ENCODE assay signal across 18 cellular contexts in the genomic region with DNA sequence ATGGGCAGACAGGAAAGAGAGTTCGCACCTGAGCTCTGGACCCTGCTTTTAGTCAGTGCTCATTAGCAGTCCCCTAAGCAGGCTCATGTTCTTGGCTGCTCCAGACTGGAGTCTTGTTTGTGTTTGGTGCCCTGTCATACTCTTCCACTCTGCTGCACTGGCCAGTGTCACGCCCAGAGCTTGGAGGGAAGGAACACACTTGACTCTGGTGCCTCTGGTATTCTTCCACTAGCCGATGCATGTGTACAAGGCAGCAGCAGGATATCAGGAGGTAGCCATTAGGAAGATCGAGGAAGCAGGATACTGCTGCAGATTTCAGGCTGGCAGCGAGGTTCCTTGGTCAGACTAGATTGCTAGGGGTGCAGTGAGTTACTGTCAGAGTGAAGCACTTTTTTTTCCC.
DNase-seq lines count a peak whose midpoint lies in the region; ATAC-seq and TF ChIP-seq lines count a peak whose summit lies in the region.
"Had no signal": no experiment of that assay in that cellular context is flagged by ENCODE, and none has a peak within 500 bp of the region (broad histone marks: within the 10 kb centered on the region; RNA-seq: fewer than 3 reads in every experiment).

No MANE protein-coding gene starts in this region.

- no peak overlapping the region for H3K4me3 ChIP-seq in upper lobe of right lung
- H3K4me3 ChIP-seq: BLaER1 treated with 17β-estradiol and CSF1 and Interleukin-3, amounts not matched to agents 10 nM and 100 nM; SJSA1; spleen had no signal

- no peak for TF ChIP-seq CTCF in brain (conservative IDR thresholded peaks at IDR 0.05)
- no peak for TF ChIP-seq CTCF in upper lobe of right lung (IDR thresholded peaks at IDR 0.05)

- H3K36me3 Mint-ChIP-seq in brain, result no peaks in the 10 kb centered on the region

- H3K4me1 ChIP-seq in upper lobe of right lung, result peaks cover 5% of the 10 kb centered on the region
- H3K4me1 ChIP-seq: SJSA1 had no signal

- intact Hi-C loops in upper lobe of right lung (cut with DNase I), result no loop called here

- peaks cover 38% of the 10 kb centered on the region for H3K4me1 Mint-ChIP-seq in brain

- no peaks in the 10 kb centered on the region for H3K27me3 ChIP-seq in upper lobe of right lung
- H3K27me3 ChIP-seq: BLaER1 treated with 17β-estradiol and CSF1 and Interleukin-3, amounts not matched to agents 10 nM and 100 nM; SJSA1; spleen had no signal

- H3K36me3 ChIP-seq in upper lobe of right lung, result no peaks in the 10 kb centered on the region
- H3K36me3 ChIP-seq: SJSA1, spleen had no signal

- H3K27ac Mint-ChIP-seq in brain, result peak overlapping the region in 4 of 5 experiments; percentile 15 to 61 (median 28)
- H3K27ac Mint-ChIP-seq: activated naive CD8-positive, alpha-beta T cell treated with anti-CD3 and anti-CD28 coated beads, Interleukin-2, amount 50 U/mL, for 24 hours had no signal

- H3K9me3 Mint-ChIP-seq in brain, result no peaks in the 10 kb centered on the region
- H3K9me3 Mint-ChIP-seq: activated naive CD8-positive, alpha-beta T cell treated with anti-CD3 and anti-CD28 coated beads, Interleukin-2, amount 50 U/mL, for 24 hours; natural killer cell treated with Interleukin-12 subunit alpha and Interleukin-12 subunit beta and Interleukin-15 and Interleukin-18, amount 100 ng/mL, for 72 hours had no signal

- no peaks in the 10 kb centered on the region for H3K9me3 ChIP-seq in upper lobe of right lung
- H3K9me3 ChIP-seq: BLaER1 treated with 17β-estradiol and CSF1 and Interleukin-3, amounts not matched to agents 10 nM and 100 nM; SJSA1; spleen had no signal

- no peak overlapping the region for H3K4me3 Mint-ChIP-seq in brain
- H3K4me3 Mint-ChIP-seq: activated naive CD8-positive, alpha-beta T cell treated with anti-CD3 and anti-CD28 coated beads, Interleukin-2, amount 50 U/mL, for 24 hours; natural killer cell treated with Interleukin-12 subunit alpha and Interleukin-12 subunit beta and Interleukin-15 and Interleukin-18, amount 100 ng/mL, for 72 hours had no signal

- ATAC-seq in upper lobe of right lung, result peak; percentile 77
- ATAC-seq in HG03378 (IDR thresholded peaks at IDR 0.05; ENCODE audit: unreplicated experiment), result no peak
- ATAC-seq in HG02852 (IDR thresholded peaks at IDR 0.05; ENCODE audit: unreplicated experiment), result no peak
- ATAC-seq: activated CD4-positive, CD25-positive, alpha-beta regulatory T cell treated with anti-CD3 and anti-CD28 coated beads, Interleukin-2, amount 50 U/mL, for 24 hours; activated naive CD8-positive, alpha-beta T cell treated with anti-CD3 and anti-CD28 coated beads, Interleukin-2, amount 50 U/mL, for 24 hours; esophagus mucosa; natural killer cell treated with Interleukin-12 subunit alpha and Interleukin-12 subunit beta and Interleukin-15 and Interleukin-18, amount 100 ng/mL, for 72 hours had no signal

- no peak overlapping the region for H3K27ac ChIP-seq in upper lobe of right lung
- H3K27ac ChIP-seq: BLaER1 treated with 17β-estradiol and CSF1 and Interleukin-3, amounts not matched to agents 10 nM and 100 nM; SJSA1; spleen had no signal

- no peaks in the 10 kb centered on the region for H3K27me3 Mint-ChIP-seq in brain
- H3K27me3 Mint-ChIP-seq: activated naive CD8-positive, alpha-beta T cell treated with anti-CD3 and anti-CD28 coated beads, Interleukin-2, amount 50 U/mL, for 24 hours; natural killer cell treated with Interleukin-12 subunit alpha and Interleukin-12 subunit beta and Interleukin-15 and Interleukin-18, amount 100 ng/mL, for 72 hours had no signal

- DNase-seq in NCI-H526 (lab: John Stamatoyannopoulos, UW) (peak; percentile 77 to 83), NCI-H526 treated with DMSO at 0.1 percent for 48 hours (lab: John Stamatoyannopoulos, UW) (no peak), iPS-NIHi7 (ENCODE audit: extremely low spot score) (peak; percentile 18), upper lobe of right lung (no peak)
- DNase-seq in stimulated activated CD4-positive, alpha-beta T cell treated with anti-CD3 and anti-CD28 coated beads, Interleukin-15, amount 100 ng/mL, for 24 hours, result no peak
- DNase-seq: 8988T; activated naive CD8-positive, alpha-beta T cell treated with anti-CD3 and anti-CD28 coated beads, Interleukin-2, amount 50 U/mL, for 24 hours; NCI-H1436; NCI-H446; spleen had no signal

Comparison
In these comparisons a context has a peak if more than half of its experiments do, and no peak if none do; other contexts are left out.
1. DNase-seq: peak in NCI-H526 (2 of 2) and iPS-NIHi7 (single experiment); none in NCI-H526 treated with DMSO at 0.1 percent for 48 hours (single experiment), upper lobe of right lung (single experiment) and stimulated activated CD4-positive, alpha-beta T cell treated with anti-CD3 and anti-CD28 coated beads, Interleukin-15, amount 100 ng/mL, for 24 hours (single experiment).